Comparison of ENCODE assay signal across 26 cellular contexts in the genomic region with DNA sequence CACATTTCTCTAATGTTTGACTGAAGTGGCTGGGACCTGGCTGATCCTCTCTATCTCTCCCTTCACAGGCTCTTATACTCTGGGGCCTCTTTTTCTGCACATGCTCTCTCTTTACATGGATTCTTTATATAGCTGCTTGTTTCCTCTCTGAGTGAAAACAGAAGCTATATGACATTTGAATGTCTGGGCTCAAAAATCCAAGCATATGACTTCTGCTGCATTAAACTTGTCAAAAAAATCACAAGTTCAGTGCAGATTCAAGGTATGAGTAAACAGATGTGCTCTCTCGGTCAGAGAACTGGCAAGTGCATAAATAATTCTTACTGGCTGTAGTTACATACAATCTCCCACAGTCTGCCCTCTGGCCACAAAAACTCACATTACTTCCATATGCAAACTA.
DNase-seq lines count a peak whose midpoint lies in the region; ATAC-seq and TF ChIP-seq lines count a peak whose summit lies in the region.
"Had no signal": no experiment of that assay in that cellular context is flagged by ENCODE, and none has a peak within 500 bp of the region (broad histone marks: within the 10 kb centered on the region; RNA-seq: fewer than 3 reads in every experiment).

No MANE protein-coding gene starts in this region.

- in situ Hi-C loops in GM13976 (cut with MboI; ENCODE audit: low sequenced_read_pairs, unreplicated experiment), result no loop called here

- peaks cover 15% of the 10 kb centered on the region for H3K4me1 ChIP-seq in adipocyte (ENCODE audit: control insufficient read depth, insufficient read depth, low read length)
- H3K4me1 ChIP-seq: suprapubic skin, upper lobe of right lung had no signal

- TF ChIP-seq CTCF in GM13976 (IDR thresholded peaks at IDR 0.05; ENCODE audit: borderline replicate concordance, control extremely low read depth, extremely low read depth, insufficient read depth, missing control alignments), result no peak

- no peak overlapping the region for H3K4me3 ChIP-seq in adipocyte (ENCODE audit: low read length)
- H3K4me3 ChIP-seq: A549, suprapubic skin, upper lobe of right lung had no signal

- no peaks in the 10 kb centered on the region for H3K9me3 ChIP-seq in adipocyte (ENCODE audit: control insufficient read depth, low read length)
- H3K9me3 ChIP-seq: A549, suprapubic skin, upper lobe of right lung had no signal

- no peaks in the 10 kb centered on the region for H3K36me3 ChIP-seq in adipocyte (ENCODE audit: control insufficient read depth, insufficient read depth, low read length, severe bottlenecking)
- H3K36me3 ChIP-seq: suprapubic skin, upper lobe of right lung had no signal

- ATAC-seq in GM21529 (IDR thresholded peaks at IDR 0.05; ENCODE audit: unreplicated experiment) (peak; percentile 63), HG03025 (IDR thresholded peaks at IDR 0.05; ENCODE audit: low FRiP score, unreplicated experiment) (peak; percentile 55), GM21381 (IDR thresholded peaks at IDR 0.05; ENCODE audit: unreplicated experiment) (no peak)
- ATAC-seq: A549, HepG2, left lobe of liver, upper lobe of right lung had no signal

- peak; percentile 8 for DNase-seq in GM13976 (ENCODE audit: low spot score)
- DNase-seq in adipocyte (ENCODE audit: low read depth), result peak; percentile 50
- DNase-seq in SIG-M5 (lab: John Stamatoyannopoulos, UW), result no peak
- DNase-seq in activated CD4-positive, alpha-beta T cell treated with anti-CD3 and anti-CD28 coated beads for 1 hour, result no peak
- no peak for DNase-seq in NCI-H2227 (lab: John Stamatoyannopoulos, UW; ENCODE audit: unreplicated experiment)
- DNase-seq: activated CD4-positive, alpha-beta memory T cell treated with anti-CD3 and anti-CD28 coated beads for 36 hours; activated CD4-positive, CD25-positive, alpha-beta regulatory T cell treated with anti-CD3 and anti-CD28 coated beads, Interleukin-2, amount 50 U/mL, for 72 hours; activated naive CD4-positive, alpha-beta T cell; CD4-positive, CD25-positive, alpha-beta regulatory T cell; DND-41; MM.1S; NCI-H1105 treated with DMSO at 0.1 percent for 48 hours; NCI-H2029 treated with DMSO at 0.1 percent for 48 hours; NCI-H524 treated with DMSO at 0.1 percent for 48 hours; nephron progenitor cell; NK-92 treated with Interleukin-12 subunit alpha and Interleukin-12 subunit beta, amount 100 ng/mL, for 24 hours; Right ventricle myocardium superior; stimulated activated naive CD4-positive, alpha-beta T cell treated with Interleukin-2 at 50 U/mL for 16 hours; upper lobe of right lung had no signal

- H3K27me3 ChIP-seq in adipocyte (replicated peaks; ENCODE audit: control insufficient read depth, insufficient read depth, low read length), result no peaks in the 10 kb centered on the region
- H3K27me3 ChIP-seq: suprapubic skin, upper lobe of right lung had no signal

- H3K9ac ChIP-seq in adipocyte (ENCODE audit: low read length), result no peak overlapping the region

Comparison
In these comparisons a context has a peak if more than half of its experiments do, and no peak if none do; other contexts are left out.
1. DNase-seq: peak in GM13976 (single experiment) and adipocyte (single experiment); none in SIG-M5 (single experiment), activated CD4-positive, alpha-beta T cell treated with anti-CD3 and anti-CD28 coated beads for 1 hour (single experiment) and NCI-H2227 (single experiment).